8 cellular contexts compared by ENCODE assay signal in genomic region chr1:218346391-218347204, GRCh38. TPM values are rescaled to one million over a fixed set of nuclear protein-coding genes. Genes with fewer than 3 reads are reported as not detected.
A peak's percentile ranks its signal among the peaks of the same experiment; 100 is the strongest.
DNase-seq lines count a peak whose midpoint lies in the region; ATAC-seq and TF ChIP-seq lines count a peak whose summit lies in the region.

No MANE protein-coding gene starts in this region.

- H3K4me3 ChIP-seq in NB4 (ENCODE audit: low read depth, low read length), result peak overlapping the region; percentile 41
- peak overlapping the region; percentile 82 to 90 for H3K4me3 ChIP-seq in mesenchymal stem cell (ENCODE audit: insufficient read depth in 1 of 2, low read depth in 1 of 2, low read length in 2 of 2)
- peak overlapping the region; percentile 53 to 70 for H3K4me3 ChIP-seq in uterus

- WGBS in mesenchymal stem cell, result under 1% methylated on average over 36 of the region's 39 CpGs

- peak overlapping the region; percentile 39 for H2BK120ac ChIP-seq in mesenchymal stem cell (ENCODE audit: low read depth, low read length)

- no peak for TF ChIP-seq POLR2A in NB4 (IDR thresholded peaks at IDR 0.05; ENCODE audit: extremely low read depth, insufficient read length)
- TF ChIP-seq POLR2A in uterus (IDR thresholded peaks at IDR 0.05), result no peak

- peak overlapping the region; percentile 53 for H4K8ac ChIP-seq in mesenchymal stem cell (ENCODE audit: low read length)

- no peak overlapping the region for H4K91ac ChIP-seq in mesenchymal stem cell (ENCODE audit: low read length)

- peak overlapping the region in 1 of 2 experiments; percentile 10 for H3K14ac ChIP-seq in mesenchymal stem cell (ENCODE audit: low read length in 2 of 2)

- peak overlapping the region; percentile 52 to 76 for H3K18ac ChIP-seq in mesenchymal stem cell (ENCODE audit: low read depth in 1 of 2, low read length in 2 of 2)

- no peak overlapping the region for H2AFZ ChIP-seq in mesenchymal stem cell (ENCODE audit: low read depth, low read length)

- H3K4me1 ChIP-seq in ES-I3 (ENCODE audit: insufficient read depth, low read length) (peaks cover 11% of the 10 kb centered on the region), mesenchymal stem cell (ENCODE audit: control insufficient read depth, insufficient read depth, low read depth, low read length) (peaks cover 2% of the 10 kb centered on the region), uterus (no peaks in the 10 kb centered on the region)

- ATAC-seq in HG03095 (IDR thresholded peaks at IDR 0.05; ENCODE audit: unreplicated experiment) (no peak), GM18858 (IDR thresholded peaks at IDR 0.05; ENCODE audit: unreplicated experiment) (no peak)

- DNase-seq in NB4 (ENCODE audit: low read depth) (peak; percentile 44), dermis blood vessel endothelial cell (peak; percentile 55), mesenchymal stem cell (peak; percentile 61), uterus (peak; percentile 47 to 51), cerebellar nuclear complex (lab: John Stamatoyannopoulos, UW) (no peak)

- no peak overlapping the region for H2BK12ac ChIP-seq in mesenchymal stem cell (ENCODE audit: low read length in 2 of 2)

- H3K27ac ChIP-seq in mesenchymal stem cell (ENCODE audit: low read length, poor library complexity, severe bottlenecking), result peak overlapping the region; percentile 99
- peak overlapping the region; percentile 91 to 97 for H3K27ac ChIP-seq in uterus

- peaks cover 4% of the 10 kb centered on the region for H3K79me1 ChIP-seq in mesenchymal stem cell (replicated peaks; ENCODE audit: low read length, poor library complexity, severe bottlenecking)

- H3K9ac ChIP-seq in ES-I3 (ENCODE audit: low read depth, low read length) (peak overlapping the region; percentile 84), mesenchymal stem cell (ENCODE audit: low read length) (peak overlapping the region; percentile 96)

- no peak overlapping the region for H3K23ac ChIP-seq in mesenchymal stem cell (ENCODE audit: low read length in 2 of 2)

- no peaks in the 10 kb centered on the region for H3K36me3 ChIP-seq in ES-I3 (ENCODE audit: insufficient read depth, low read length)
- no peaks in the 10 kb centered on the region for H3K36me3 ChIP-seq in mesenchymal stem cell (ENCODE audit: control insufficient read depth in 1 of 2, insufficient read depth in 2 of 2, low read depth in 1 of 2, low read length in 2 of 2)
- H3K36me3 ChIP-seq in uterus, result no peaks in the 10 kb centered on the region

- H3K9me3 ChIP-seq in ES-I3 (ENCODE audit: control insufficient read depth, insufficient read depth, low read length), result no peaks in the 10 kb centered on the region
- no peaks in the 10 kb centered on the region for H3K9me3 ChIP-seq in mesenchymal stem cell (ENCODE audit: control insufficient read depth, low read length)
- no peaks in the 10 kb centered on the region for H3K9me3 ChIP-seq in uterus

- peak overlapping the region; percentile 91 for H2AK5ac ChIP-seq in mesenchymal stem cell (ENCODE audit: low read length, severe bottlenecking)

- intact Hi-C loops in uterus (cut with DNase I; ENCODE audit: low total_unique reads), result no loop called here

- H2BK5ac ChIP-seq in mesenchymal stem cell (ENCODE audit: low read depth, low read length, poor library complexity, severe bottlenecking), result peak overlapping the region; percentile 94

- no peak overlapping the region for H2BK15ac ChIP-seq in mesenchymal stem cell (ENCODE audit: low read depth, poor library complexity, severe bottlenecking)

- H3K27me3 ChIP-seq in mesenchymal stem cell (ENCODE audit: control insufficient read depth in 1 of 2, insufficient read depth in 1 of 2, low read length in 2 of 2), result no peaks in the 10 kb centered on the region
- no peaks in the 10 kb centered on the region for H3K27me3 ChIP-seq in uterus

- TF ChIP-seq CTCF in NB4 (IDR thresholded peaks at IDR 0.05; ENCODE audit: low read depth, low read length), result no peak
- TF ChIP-seq CTCF in uterus (IDR thresholded peaks at IDR 0.05), result no peak

- H3K4ac ChIP-seq in mesenchymal stem cell (ENCODE audit: low read depth in 1 of 2, low read length in 2 of 2), result peak overlapping the region in 1 of 2 experiments; percentile 71

- H3K4me2 ChIP-seq in mesenchymal stem cell (ENCODE audit: low read length, poor library complexity, severe bottlenecking), result peak overlapping the region; percentile 56

RNA-seq across cellular contexts. Expression of gene TGFB2, which starts 1.5 kb away (rescaled TPM):
- total RNA-seq in dermis blood vessel endothelial cell (36.2 and 38.6 TPM in 2 replicates), uterus (10 to 100 TPM in 3 of 4 donors, 1 to 10 TPM in 1; 4.9 to 43.2 (median 12.0) TPM)
- polyA plus RNA-seq in mesenchymal stem cell (2013, experiment 1 of 2), result 23.5 TPM
- 23.9 TPM for polyA plus RNA-seq in mesenchymal stem cell (2013, experiment 2 of 2)

Comparison
In these comparisons a context has a peak if more than half of its experiments do, and no peak if none do; other contexts are left out.
1. DNase-seq: peak in NB4 (single experiment), dermis blood vessel endothelial cell (single experiment), mesenchymal stem cell (single experiment) and uterus (2 of 2); none in cerebellar nuclear complex (0 of 2).
2. Peak in every context shown above with its lines, with median percentiles within 50 percentile points of each other: H3K4me3 ChIP-seq.